15 cellular contexts compared by ENCODE assay signal in the genomic region with DNA sequence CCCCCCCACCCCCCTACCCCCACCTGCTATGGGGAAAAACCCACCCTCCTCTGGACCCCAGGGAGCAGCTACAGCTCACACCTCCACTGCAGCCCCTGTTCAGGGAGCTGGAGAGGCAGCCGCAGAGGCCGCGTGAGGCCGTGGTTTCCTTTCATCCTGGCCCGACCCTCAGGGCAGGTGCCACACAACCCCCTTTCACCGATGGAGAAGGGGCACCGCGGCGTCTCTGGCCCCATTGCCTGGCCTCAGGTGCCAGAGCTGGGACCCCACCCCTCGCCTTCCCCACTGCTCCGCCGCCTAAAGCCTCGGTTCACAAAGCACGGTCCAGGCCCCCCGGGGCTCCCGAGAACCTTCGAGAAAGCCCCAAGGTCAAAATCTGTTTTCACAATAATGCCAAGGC. TPM values are rescaled to one million over a fixed set of nuclear protein-coding genes. Genes with fewer than 3 reads are reported as not detected.
DNase-seq lines count a peak whose midpoint lies in the region; ATAC-seq and TF ChIP-seq lines count a peak whose summit lies in the region.
"Had no signal": no experiment of that assay in that cellular context is flagged by ENCODE, and none has a peak within 500 bp of the region (broad histone marks: within the 10 kb centered on the region; RNA-seq: fewer than 3 reads in every experiment).

No MANE protein-coding gene starts in this region.

- H2BK120ac ChIP-seq in neuronal stem cell (ENCODE audit: low read depth, low read length) (no peak overlapping the region), H9 (ENCODE audit: low read depth, low read length, poor library complexity, severe bottlenecking) (no peak overlapping the region)

- H3K27me3 Mint-ChIP-seq in H9 (ENCODE audit: low read depth), result peaks cover 31% of the 10 kb centered on the region

- H3K4me3 ChIP-seq in BLaER1 treated with 17β-estradiol and CSF1 and Interleukin-3, amounts not matched to agents 10 nM and 100 nM, result no peak overlapping the region
- no peak overlapping the region for H3K4me3 ChIP-seq in neuronal stem cell (ENCODE audit: low read length in 2 of 2)

- WGBS in neuronal stem cell (ENCODE audit: extremely low coverage in 2 of 2, insufficient read length in 2 of 2, insufficient replicate concordance in 1 of 2), 2 donors, result no CpG with 5 or more reads among the region's 17 CpGs
- no CpG with 5 or more reads among the region's 17 CpGs for WGBS in H9 (ENCODE audit: extremely low coverage, insufficient read length, low lambda C conversion rate)

- H3K4me3 Mint-ChIP-seq in H9, result no peak overlapping the region
- H3K4me3 Mint-ChIP-seq: CD4-positive, CD25-positive, alpha-beta regulatory T cell; HFFc6; IgD-negative memory B cell had no signal

- peaks cover 0 to 63% (median 22%) of the 10 kb centered on the region in 11 experiments; a peak in 13 of 22 replicates for H4K20me1 ChIP-seq in BLaER1 treated with 17β-estradiol and CSF1 and Interleukin-3, amounts not matched to agents 10 nM and 100 nM
- H4K20me1 ChIP-seq in H9 (ENCODE audit: control insufficient read depth, insufficient read depth, insufficient read length), result no peaks in the 10 kb centered on the region

- peaks cover 24 to 75% (median 53%) of the 10 kb centered on the region in 11 experiments for H3K27me3 ChIP-seq in BLaER1 treated with 17β-estradiol and CSF1 and Interleukin-3, amounts not matched to agents 10 nM and 100 nM
- H3K27me3 ChIP-seq in neuronal stem cell (ENCODE audit: control insufficient read depth in 3 of 3, insufficient read depth in 3 of 3, low read depth in 1 of 3, low read length in 3 of 3) (peaks cover 3 to 50% (median 20%) of the 10 kb centered on the region in 3 experiments), H9 (ENCODE audit: insufficient read depth, low read length) (no peaks in the 10 kb centered on the region; the same call in 1 of the 2 replicates)

- no peak overlapping the region for H3K23ac ChIP-seq in neuronal stem cell (ENCODE audit: low read depth, low read length, poor library complexity)
- H3K23ac ChIP-seq in H9 (ENCODE audit: insufficient read length, low read depth, low read length), result no peak overlapping the region

- H4K91ac ChIP-seq in neuronal stem cell (ENCODE audit: low read depth, low read length, poor library complexity) (no peak overlapping the region), H9 (ENCODE audit: insufficient read length, low read depth, low read length) (no peak overlapping the region)

- H4K5ac ChIP-seq in H9 (ENCODE audit: insufficient read length, low read depth, low read length), result no peak overlapping the region

- H3K4me2 ChIP-seq in BLaER1 treated with 17β-estradiol and CSF1 and Interleukin-3, amounts not matched to agents 10 nM and 100 nM, result peak overlapping the region in 7 of 11 experiments; percentile 9 to 54 (median 42); a peak in 10 of 22 replicates
- H3K4me2 ChIP-seq in neuronal stem cell (ENCODE audit: insufficient read depth, low read length, poor library complexity, severe bottlenecking) (no peak overlapping the region), H9 (ENCODE audit: insufficient read depth, insufficient read length, low read length) (no peak overlapping the region)

- H3K9ac ChIP-seq in BLaER1 treated with 17β-estradiol and CSF1 and Interleukin-3, amounts not matched to agents 10 nM and 100 nM, result peak overlapping the region in 1 of 11 experiments; percentile 24; a peak in 1 of 22 replicates
- no peak overlapping the region for H3K9ac ChIP-seq in neuronal stem cell (ENCODE audit: low read depth, low read length, poor library complexity)
- H3K9ac ChIP-seq in H9 (ENCODE audit: extremely low read depth, insufficient read length, low read length), result no peak overlapping the region

- H3K79me1 ChIP-seq in neuronal stem cell (ENCODE audit: low read depth, low read length), result peaks cover 2% of the 10 kb centered on the region
- H3K79me1 ChIP-seq in H9 (ENCODE audit: insufficient read depth, low read depth, low read length, poor library complexity, severe bottlenecking), result no peaks in the 10 kb centered on the region

- H3K4ac ChIP-seq in neuronal stem cell (ENCODE audit: low read length) (no peak overlapping the region), H9 (ENCODE audit: low read depth, low read length) (no peak overlapping the region)

- H2AFZ ChIP-seq in neuronal stem cell (ENCODE audit: low read length) (no peak overlapping the region), H9 (ENCODE audit: low read length) (no peak overlapping the region)

- no peak overlapping the region for H3K56ac ChIP-seq in H9 (ENCODE audit: insufficient read length, low read depth, low read length)

- H2BK5ac ChIP-seq in neuronal stem cell (ENCODE audit: low read length) (no peak overlapping the region), H9 (ENCODE audit: insufficient read length, low read length) (no peak overlapping the region)

- no peak overlapping the region for H3K27ac Mint-ChIP-seq in H9
- H3K27ac Mint-ChIP-seq: CD4-positive, CD25-positive, alpha-beta regulatory T cell; HFFc6; IgD-negative memory B cell had no signal

- H3K79me2 ChIP-seq in H9 (ENCODE audit: insufficient read depth, low read length), result no peaks in the 10 kb centered on the region

- H3K23me2 ChIP-seq in H9 (ENCODE audit: insufficient read length, low read depth, low read length, poor library complexity, severe bottlenecking), result no peaks in the 10 kb centered on the region

- H2AK5ac ChIP-seq in neuronal stem cell (ENCODE audit: low read depth, low read length), result no peak overlapping the region
- no peak overlapping the region for H2AK5ac ChIP-seq in H9 (ENCODE audit: insufficient read length, low read length)

- no peak for ATAC-seq in GM21619 (IDR thresholded peaks at IDR 0.05; ENCODE audit: unreplicated experiment)

- no peaks in the 10 kb centered on the region for H3K9me3 ChIP-seq in BLaER1 treated with 17β-estradiol and CSF1 and Interleukin-3, amounts not matched to agents 10 nM and 100 nM (replicated peaks in 1 of 11)
- H3K9me3 ChIP-seq in neuronal stem cell (replicated peaks in 1 of 2; ENCODE audit: control insufficient read depth in 2 of 2, insufficient read depth in 1 of 2, low read depth in 1 of 2, low read length in 2 of 2) (no peaks in the 10 kb centered on the region), H9 (ENCODE audit: control insufficient read depth, low read depth, low read length) (no peaks in the 10 kb centered on the region)

- H3K9me3 Mint-ChIP-seq in H9, result peaks cover 3% of the 10 kb centered on the region in 2 experiments; a peak in 3 of 5 replicates
- H3K9me3 Mint-ChIP-seq: CD4-positive, CD25-positive, alpha-beta regulatory T cell; HFFc6; IgD-negative memory B cell had no signal

- H3K14ac ChIP-seq in neuronal stem cell (ENCODE audit: low read length) (no peak overlapping the region), H9 (ENCODE audit: insufficient read depth, low read length) (no peak overlapping the region)

- no peak overlapping the region for H4K8ac ChIP-seq in neuronal stem cell (ENCODE audit: low read depth, low read length)
- H4K8ac ChIP-seq in H9 (replicated peaks; ENCODE audit: insufficient read length, low read depth, low read length), result no peak overlapping the region

- H2BK20ac ChIP-seq in H9 (ENCODE audit: low read depth, low read length, poor library complexity, severe bottlenecking), result no peak overlapping the region

- H3K27ac ChIP-seq in BLaER1 treated with 17β-estradiol and CSF1 and Interleukin-3, amounts not matched to agents 10 nM and 100 nM, result no peak overlapping the region
- peak overlapping the region; percentile 19 for H3K27ac ChIP-seq in VCaP
- no peak overlapping the region for H3K27ac ChIP-seq in neuronal stem cell (replicated peaks; ENCODE audit: low read length)
- no peak overlapping the region for H3K27ac ChIP-seq in H9 (ENCODE audit: insufficient read length, low read depth, low read length)

- H3K18ac ChIP-seq in neuronal stem cell (ENCODE audit: low read length) (peak overlapping the region; percentile 38), H9 (ENCODE audit: insufficient read length, low read depth, low read length) (no peak overlapping the region)

- TF ChIP-seq CTCF in VCaP (conservative IDR thresholded peaks at IDR 0.05) (no peak), H9 (conservative IDR thresholded peaks at IDR 0.05) (no peak)

- peaks cover 0 to 8% (median 0%) of the 10 kb centered on the region in 11 experiments; a peak in 3 of 22 replicates for H3K36me3 ChIP-seq in BLaER1 treated with 17β-estradiol and CSF1 and Interleukin-3, amounts not matched to agents 10 nM and 100 nM
- H3K36me3 ChIP-seq in neuronal stem cell (replicated peaks in 1 of 2; ENCODE audit: control insufficient read depth in 2 of 2, insufficient read depth in 2 of 2, low read length in 2 of 2), result no peaks in the 10 kb centered on the region

- peaks cover 0 to 4% (median 2%) of the 10 kb centered on the region in 3 experiments; a peak in 4 of 7 replicates for H3K36me3 Mint-ChIP-seq in H9 (ENCODE audit: insufficient read depth in 1 of 3, low read depth in 3 of 3)
- H3K36me3 Mint-ChIP-seq: CD4-positive, CD25-positive, alpha-beta regulatory T cell; IgD-negative memory B cell had no signal

- H2BK15ac ChIP-seq in neuronal stem cell (ENCODE audit: low read length) (no peak overlapping the region), H9 (ENCODE audit: low read depth, low read length) (no peak overlapping the region)

- peaks cover 14 to 32% of the 10 kb centered on the region in 2 experiments for H3K4me1 Mint-ChIP-seq in H9

- H3T11ph ChIP-seq in H9 (ENCODE audit: low read length), result no peak overlapping the region

- H2BK12ac ChIP-seq in neuronal stem cell (ENCODE audit: low read length), result no peak overlapping the region
- no peak overlapping the region for H2BK12ac ChIP-seq in H9 (ENCODE audit: insufficient read length, low read depth, low read length)

- peak; percentile 42 for DNase-seq in NCI-H2171 treated with DMSO at 0.1 percent for 48 hours (lab: John Stamatoyannopoulos, UW)
- DNase-seq in NCI-H2171 (lab: John Stamatoyannopoulos, UW), result no peak
- no peak for DNase-seq in neuronal stem cell (ENCODE audit: low spot score)
- DNase-seq in NCI-H774 (lab: John Stamatoyannopoulos, UW), result no peak
- no peak for DNase-seq in H9
- DNase-seq: CD4-positive, CD25-positive, alpha-beta regulatory T cell; GF-D8; HCEC 1CT; HFFc6 had no signal

- H3K4me1 ChIP-seq in BLaER1 treated with 17β-estradiol and CSF1 and Interleukin-3, amounts not matched to agents 10 nM and 100 nM, result peaks cover 10 to 44% (median 38%) of the 10 kb centered on the region in 10 experiments; a peak in 19 of 20 replicates
- H3K4me1 ChIP-seq in neuronal stem cell (ENCODE audit: control insufficient read depth in 2 of 2, insufficient read depth in 1 of 2, low read depth in 1 of 2, low read length in 2 of 2) (peaks cover 7 to 8% of the 10 kb centered on the region in 2 donors), H9 (ENCODE audit: insufficient read depth, low read length) (no peaks in the 10 kb centered on the region)

RNA-seq across cellular contexts. Expression of gene KCNQ2, which starts 11.8 kb away (rescaled TPM):
- 79.3 TPM for polyA plus RNA-seq in neuronal stem cell (2013, experiment 1 of 2)
- 73.4 TPM for polyA plus RNA-seq in neuronal stem cell (2013, experiment 2 of 2)
- 69.2 and 71.5 TPM in 2 replicates for total RNA-seq in H9 (2021)
- total RNA-seq: HFFc6 had no signal
- polyA plus RNA-seq: BJ had no signal

RNA-seq across cellular contexts. Expression of gene EEF1A2, which starts 14.6 kb away (rescaled TPM):
- polyA plus RNA-seq in neuronal stem cell (2013, experiment 1 of 2), result 0.57 TPM
- polyA plus RNA-seq in neuronal stem cell (2013, experiment 2 of 2), result 0.96 TPM
- total RNA-seq in H9 (2021), result 25.8 and 27.4 TPM in 2 replicates
- polyA plus RNA-seq: IgD-negative memory B cell had no signal

RNA-seq across cellular contexts. Expression of gene PPDPF, which starts 36.3 kb away (rescaled TPM):
- polyA plus RNA-seq in neuronal stem cell (2013, experiment 1 of 2), result 310 TPM
- polyA plus RNA-seq in neuronal stem cell (2013, experiment 2 of 2), result 296 TPM
- 149 and 153 TPM in 2 replicates for total RNA-seq in H9 (2021)

RNA-seq across cellular contexts. Expression of gene PTK6, which starts 52.9 kb away (rescaled TPM):
- polyA plus RNA-seq in neuronal stem cell (2013, experiment 1 of 2), result not detected
- polyA plus RNA-seq in neuronal stem cell (2013, experiment 2 of 2), result not detected
- 0.44 and 0.46 TPM in 2 replicates for total RNA-seq in H9 (2021)
- total RNA-seq: HT1080 had no signal

Comparison
In these comparisons a context has a peak if more than half of its experiments do, and no peak if none do; other contexts are left out.
1. H3K4me2 ChIP-seq: peak in BLaER1 treated with 17β-estradiol and CSF1 and Interleukin-3, amounts not matched to agents 10 nM and 100 nM (7 of 11); none in neuronal stem cell (single experiment) and H9 (single experiment).